8 cellular contexts compared by ENCODE assay signal in genomic region chr19:38265213-38265861, GRCh38. TPM values are rescaled to one million over a fixed set of nuclear protein-coding genes. Genes with fewer than 3 reads are reported as not detected.
DNase-seq lines count a peak whose midpoint lies in the region; ATAC-seq and TF ChIP-seq lines count a peak whose summit lies in the region.

No MANE protein-coding gene starts in this region.

- intact Hi-C loops in dorsolateral prefrontal cortex (cut with DNase I): loop anchor here in 1 of 2 donors (5.0 kb wide), 1 partner anchor 52 kb away; the partner anchor contains the start of genes KCNK6 and YIF1B

- TF ChIP-seq CTCF in dorsolateral prefrontal cortex (IDR thresholded peaks at IDR 0.05 in 54 of 56, conservative IDR thresholded peaks at IDR 0.05 in 2 of 56; ENCODE audit: low read depth in 1 of 56, partially characterized antibody in 56 of 56): no peak

- H3K4me1 ChIP-seq in mucosa of stomach (ENCODE audit: control insufficient read depth, insufficient read depth, low read length): peaks cover 48% of the 10 kb centered on the region

- no peak for ATAC-seq in HG03521 (IDR thresholded peaks at IDR 0.05; ENCODE audit: unreplicated experiment)

- H3K36me3 ChIP-seq in mucosa of stomach (ENCODE audit: control insufficient read depth, insufficient read depth, low read length): no peaks in the 10 kb centered on the region

- H3K9me3 ChIP-seq in mucosa of stomach (ENCODE audit: control insufficient read depth, low read length): no peaks in the 10 kb centered on the region

- peak overlapping the region; percentile 89 for H3K9ac ChIP-seq in mucosa of stomach (ENCODE audit: low read length)

- DNase-seq in DMS79 treated with DMSO at 0.1 percent for 48 hours (lab: John Stamatoyannopoulos, UW) (peak; percentile 83), NOMO-1 treated with DMSO at 0.1 percent for 48 hours (lab: John Stamatoyannopoulos, UW; ENCODE audit: unreplicated experiment) (peak; percentile 81), dorsolateral prefrontal cortex (peak in 1 of 10 donors; percentile 28), occipital lobe (lab: John Stamatoyannopoulos, UW) (no peak), NCI-H82 treated with DMSO at 0.1 percent for 48 hours (lab: John Stamatoyannopoulos, UW; ENCODE audit: unreplicated experiment) (no peak), NK-92 (lab: John Stamatoyannopoulos, UW; ENCODE audit: unreplicated experiment) (no peak)

- H3K27me3 ChIP-seq in dorsolateral prefrontal cortex: no peaks in the 10 kb centered on the region
- no peaks in the 10 kb centered on the region for H3K27me3 ChIP-seq in mucosa of stomach (ENCODE audit: control insufficient read depth, insufficient read depth, low read length)

- H3K4me3 ChIP-seq in dorsolateral prefrontal cortex: peak overlapping the region in 58 of 59 donors; percentile 45 to 86 (median 72)
- H3K4me3 ChIP-seq in mucosa of stomach (ENCODE audit: low read length): peak overlapping the region; percentile 70

- peak overlapping the region in 57 of 59 donors; percentile 7 to 98 (median 89) for H3K27ac ChIP-seq in dorsolateral prefrontal cortex

RNA-seq across cellular contexts. Expression of gene SPINT2, which starts 1.0 kb away (rescaled TPM):
- total RNA-seq in dorsolateral prefrontal cortex (100 to 1,000 TPM in 44 of 120 experiments, 10 to 100 TPM in 76; 41.9 to 135 (median 92.4) TPM), occipital lobe (73.9 TPM)

RNA-seq across cellular contexts. Expression of gene PPP1R14A, which starts 9.2 kb away (rescaled TPM):
- total RNA-seq in dorsolateral prefrontal cortex: 100 to 1,000 TPM in 57 of 120 experiments, 10 to 100 TPM in 63; 17.4 to 465 (median 98.7) TPM
- 0.78 TPM for total RNA-seq in occipital lobe

RNA-seq across cellular contexts. Expression of gene C19orf33, which starts 38.7 kb away (rescaled TPM):
- 1 to 10 TPM in 38 of 120 experiments, under 1 TPM in 1, not detected in 81; 1.00 to 5.1 (median 2.0) TPM for total RNA-seq in dorsolateral prefrontal cortex
- not detected for total RNA-seq in occipital lobe

RNA-seq across cellular contexts. Expression of gene DPF1, which starts 41.3 kb away (rescaled TPM):
- total RNA-seq in dorsolateral prefrontal cortex (10 to 100 TPM; 22.0 to 91.2 (median 57.5) TPM), occipital lobe (37.4 TPM)

RNA-seq across cellular contexts. Expression of gene YIF1B, which starts 50.4 kb away (rescaled TPM):
- 10 to 100 TPM; 31.5 to 70.0 (median 48.6) TPM for total RNA-seq in dorsolateral prefrontal cortex
- total RNA-seq in occipital lobe: 41.8 TPM

Comparison
In these comparisons a context has a peak if more than half of its experiments do, and no peak if none do; other contexts are left out.
1. DNase-seq: peak in DMS79 treated with DMSO at 0.1 percent for 48 hours (single experiment) and NOMO-1 treated with DMSO at 0.1 percent for 48 hours (single experiment); none in occipital lobe (single experiment), NCI-H82 treated with DMSO at 0.1 percent for 48 hours (single experiment) and NK-92 (single experiment).
2. RNA of gene PPP1R14A, which starts 9.2 kb away (total RNA-seq): 17.4 to 465 TPM in dorsolateral prefrontal cortex; 0.78 TPM in occipital lobe (single experiment); every median in the first group is over 10 times any median in the second.